23 cellular contexts compared by ENCODE assay signal in genomic region chr1:88658419-88658818, GRCh38. TPM values are rescaled to one million over a fixed set of nuclear protein-coding genes. Genes with fewer than 3 reads are reported as not detected.
DNase-seq lines count a peak whose midpoint lies in the region; ATAC-seq and TF ChIP-seq lines count a peak whose summit lies in the region.
"Had no signal": no experiment of that assay in that cellular context is flagged by ENCODE, and none has a peak within 500 bp of the region (broad histone marks: within the 10 kb centered on the region; RNA-seq: fewer than 3 reads in every experiment).

No MANE protein-coding gene starts in this region.

- H3F3A ChIP-seq in PC-9 (ENCODE audit: insufficient read depth, low read depth) = no peaks in the 10 kb centered on the region

- BruUV-seq in PC-9 (replicated peaks; lab: Mats Ljungman, UMichigan) = no TSS peak

- DNase-seq in HEK293T (ENCODE audit: extremely low spot score) (no peak), PC-9 (peak; percentile 45 to 76), foreskin keratinocyte (peak in 1 of 2 donors; percentile 73), neural crest cell (ENCODE audit: low read depth, low spot score) (no peak), AG20443 (ENCODE audit: low spot score) (no peak), DMS79 treated with DMSO at 0.1 percent for 48 hours (lab: John Stamatoyannopoulos, UW) (no peak), caudate nucleus (lab: John Stamatoyannopoulos, UW) (no peak)
- DNase-seq in naive thymus-derived CD4-positive, alpha-beta T cell = no peak
- DNase-seq: 8988T; AML-193; C1 segment of cervical spinal cord; CD8-positive, alpha-beta T cell; KBM-7; MM.1S; NCI-H1048; NCI-H1436; NCI-H1930; NCI-H2227 treated with DMSO at 0.1 percent for 48 hours; NCI-H510A; NK-92 treated with Interleukin-12 subunit alpha and Interleukin-12 subunit beta, amount 100 ng/mL, for 24 hours; Peyer's patch had no signal

- no peak overlapping the region for H3K4me3 ChIP-seq in PC-9
- no peak overlapping the region for H3K4me3 ChIP-seq in naive thymus-derived CD4-positive, alpha-beta T cell (ENCODE audit: low read length)
- H3K4me3 ChIP-seq: Peyer's patch had no signal

- H4K20me1 ChIP-seq in PC-9 (ENCODE audit: insufficient read depth) = no peaks in the 10 kb centered on the region

- H3K4me3 Mint-ChIP-seq in neural crest cell = no peak overlapping the region
- H3K4me3 Mint-ChIP-seq in naive thymus-derived CD4-positive, alpha-beta T cell = no peak overlapping the region
- H3K4me3 Mint-ChIP-seq: CD8-positive, alpha-beta T cell had no signal

- H3K9me2 ChIP-seq in PC-9 (ENCODE audit: insufficient read depth) = no peaks in the 10 kb centered on the region

- POLR2A ChIA-PET in HEK293T (lab: Yijun Ruan, JAX) (no interaction called here), PC-9 (lab: Charles Lee; ENCODE audit: unreplicated experiment) (interaction anchor here (0.6 kb wide), 1 partner anchor 224 kb away, joined by 14 read pairs; no protein-coding TSS in a partner anchor)
- POLR2A ChIA-PET in naive thymus-derived CD4-positive, alpha-beta T cell (lab: Charles Lee) = interaction anchor here (4.0 kb wide), 1 partner anchor 26 kb away, joined by 21 read pairs; the partner anchor contains the start of gene PKN2

- H3K9me3 Mint-ChIP-seq in neural crest cell = no peaks in the 10 kb centered on the region
- no peaks in the 10 kb centered on the region for H3K9me3 Mint-ChIP-seq in naive thymus-derived CD4-positive, alpha-beta T cell
- H3K9me3 Mint-ChIP-seq: CD8-positive, alpha-beta T cell had no signal

- H3K4me1 ChIP-seq in PC-9 (replicated peaks; ENCODE audit: insufficient read depth) (peaks cover 16% of the 10 kb centered on the region), foreskin keratinocyte (no peaks in the 10 kb centered on the region)
- peaks cover 0 to 10% of the 10 kb centered on the region in 2 donors for H3K4me1 ChIP-seq in naive thymus-derived CD4-positive, alpha-beta T cell (ENCODE audit: control insufficient read depth in 2 of 2, insufficient read depth in 2 of 2, low read length in 2 of 2)

- H3K36me3 Mint-ChIP-seq in neural crest cell (ENCODE audit: low read depth) = no peaks in the 10 kb centered on the region
- no peaks in the 10 kb centered on the region for H3K36me3 Mint-ChIP-seq in naive thymus-derived CD4-positive, alpha-beta T cell
- H3K36me3 Mint-ChIP-seq: CD8-positive, alpha-beta T cell had no signal

- intact Hi-C loops in PC-9 (cut with micrococcal nuclease; ENCODE audit: unreplicated experiment) = loop anchor here (5.0 kb wide), 1 partner anchor 219 kb away; no protein-coding TSS in a partner anchor
- intact Hi-C loops in naive thymus-derived CD4-positive, alpha-beta T cell (cut with micrococcal nuclease) = loop anchor here (5.0 to 10.0 kb wide), 2 partner anchors 124 to 136 kb away; no protein-coding TSS in a partner anchor

- H3K9me3 ChIP-seq in PC-9 (ENCODE audit: insufficient read depth, low read depth) = no peaks in the 10 kb centered on the region
- H3K9me3 ChIP-seq in naive thymus-derived CD4-positive, alpha-beta T cell (ENCODE audit: control insufficient read depth in 2 of 3, low read length in 3 of 3) = no peaks in the 10 kb centered on the region
- H3K9me3 ChIP-seq: Peyer's patch had no signal

- no peaks in the 10 kb centered on the region for H3K27me3 ChIP-seq in PC-9 (ENCODE audit: insufficient read depth, low read depth)
- H3K27me3 ChIP-seq in foreskin keratinocyte = no peaks in the 10 kb centered on the region
- no peaks in the 10 kb centered on the region for H3K27me3 ChIP-seq in naive thymus-derived CD4-positive, alpha-beta T cell (ENCODE audit: control insufficient read depth in 2 of 2, insufficient read depth in 2 of 2, low read length in 2 of 2)
- H3K27me3 ChIP-seq: Peyer's patch had no signal

- no peak for TF ChIP-seq CTCF in PC-9 (conservative IDR thresholded peaks at IDR 0.05)
- no peak for TF ChIP-seq CTCF in foreskin keratinocyte (conservative IDR thresholded peaks at IDR 0.05)
- TF ChIP-seq CTCF in neural crest cell (conservative IDR thresholded peaks at IDR 0.05) = no peak

- peak overlapping the region; percentile 65 for H3K27ac Mint-ChIP-seq in neural crest cell (ENCODE audit: unreplicated experiment)
- peak overlapping the region in 1 of 9 donors; percentile 3 for H3K27ac Mint-ChIP-seq in naive thymus-derived CD4-positive, alpha-beta T cell
- H3K27ac Mint-ChIP-seq: CD8-positive, alpha-beta T cell had no signal

- H3K36me3 ChIP-seq in PC-9 (ENCODE audit: low read depth) = no peaks in the 10 kb centered on the region
- H3K36me3 ChIP-seq in naive thymus-derived CD4-positive, alpha-beta T cell (ENCODE audit: control insufficient read depth in 2 of 3, insufficient read depth in 3 of 3, low read length in 3 of 3) = no peaks in the 10 kb centered on the region
- H3K36me3 ChIP-seq: Peyer's patch had no signal

- H3K27ac ChIP-seq in PC-9 = no peak overlapping the region
- H3K27ac ChIP-seq in foreskin keratinocyte = no peak overlapping the region
- H3K27ac ChIP-seq in naive thymus-derived CD4-positive, alpha-beta T cell (ENCODE audit: low read depth, low read length) = no peak overlapping the region
- no peak overlapping the region for H3K27ac ChIP-seq in caudate nucleus (ENCODE audit: low read depth, low read length)
- H3K27ac ChIP-seq: Peyer's patch had no signal

- peak overlapping the region; percentile 41 for H2AFZ ChIP-seq in PC-9

- H3K27me3 Mint-ChIP-seq in neural crest cell (ENCODE audit: low read depth) = no peaks in the 10 kb centered on the region
- peaks cover 0 to 2% (median 0%) of the 10 kb centered on the region in 5 donors for H3K27me3 Mint-ChIP-seq in naive thymus-derived CD4-positive, alpha-beta T cell

- no peaks in the 10 kb centered on the region for H3K79me2 ChIP-seq in PC-9 (ENCODE audit: low read depth)

- H3K4me1 Mint-ChIP-seq in neural crest cell = peaks cover 9% of the 10 kb centered on the region
- peaks cover 11 to 42% (median 36%) of the 10 kb centered on the region in 7 donors for H3K4me1 Mint-ChIP-seq in naive thymus-derived CD4-positive, alpha-beta T cell

- ATAC-seq in foreskin keratinocyte = peak; percentile 84
- no peak for ATAC-seq in naive thymus-derived CD4-positive, alpha-beta T cell
- ATAC-seq: CD8-positive, alpha-beta T cell; HepG2; SK-N-SH treated with all-trans-retinoic acid at 6 μM for 48 hours had no signal

- H3K4me2 ChIP-seq in PC-9 = peak overlapping the region; percentile 10; the same call in 1 of the 2 replicates

- CTCF ChIA-PET in HEK293T (lab: Yijun Ruan, JAX) (interaction anchor here (1.8 kb wide), 1 partner anchor 218 kb away, joined by 7 read pairs; no protein-coding TSS in a partner anchor), PC-9 (lab: Charles Lee) (interaction anchor here (0.6 to 1.1 kb wide), 2 partner anchors 11 to 26 kb away, joined by 3 read pairs; partner anchors contain the start of gene PKN2)
- CTCF ChIA-PET in naive thymus-derived CD4-positive, alpha-beta T cell (lab: Charles Lee) = interaction anchor here (0.6 to 4.1 kb wide), 4 partner anchors 25 to 798 kb away, joined by 4 to 15 read pairs (median 5); partner anchors contain the start of gene PKN2

TF ChIP-seq in HEK293T, 16 proteins besides CTCF, POLR2A, EP300 and RAD21:
- TF ChIP-seq CTBP1 (IDR thresholded peaks at IDR 0.05; ENCODE audit: borderline replicate concordance) (no peak), ARNT (IDR thresholded peaks at IDR 0.05) (no peak), ZNF384 (IDR thresholded peaks at IDR 0.05) (no peak), PKNOX1 (IDR thresholded peaks at IDR 0.05) (peak; percentile 54), L3MBTL2 (conservative IDR thresholded peaks at IDR 0.05) (no peak)
TF ChIP-seq in HEK293T: peak in this region for 1.

RNA-seq across cellular contexts. Expression of gene PKN2, which starts 25.7 kb away (rescaled TPM):
- total RNA-seq in PC-9 (2021) (79.3 and 81.8 TPM in 2 replicates), foreskin keratinocyte (33.0 and 36.7 TPM in 2 replicates), neural crest cell (44.7 and 45.8 TPM in 2 replicates)
- polyA plus RNA-seq in foreskin keratinocyte = 5.2 and 6.6 TPM in 2 replicates
- 10 to 100 TPM; 32.1 to 53.8 (median 46.9) TPM for total RNA-seq in naive thymus-derived CD4-positive, alpha-beta T cell
- 10 to 100 TPM in 1 of 2 donors, 1 to 10 TPM in 1; 9.0 to 10.2 TPM for polyA plus RNA-seq in naive thymus-derived CD4-positive, alpha-beta T cell

Comparison
In these comparisons a context has a peak if more than half of its experiments do, and no peak if none do; other contexts are left out.
1. DNase-seq: peak in PC-9 (2 of 2); none in HEK293T (single experiment), neural crest cell (single experiment), naive thymus-derived CD4-positive, alpha-beta T cell (0 of 9), AG20443 (single experiment), DMS79 treated with DMSO at 0.1 percent for 48 hours (single experiment) and caudate nucleus (0 of 61).